Comparison of ENCODE assay signal across 8 cellular contexts in the genomic region with DNA sequence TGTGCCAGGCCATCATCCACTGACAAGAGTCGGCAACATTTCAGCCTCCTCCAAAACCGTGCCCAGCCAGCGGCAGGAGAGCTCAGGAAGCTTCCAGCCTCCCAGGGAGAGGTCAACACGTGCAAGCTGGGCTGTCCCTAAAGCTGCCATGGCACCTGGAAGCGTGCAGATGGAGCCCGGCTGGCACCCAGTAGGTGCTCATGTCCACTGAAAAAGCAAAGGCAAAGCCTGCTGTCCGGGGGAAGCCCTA. TPM values are rescaled to one million over a fixed set of nuclear protein-coding genes. Genes with fewer than 3 reads are reported as not detected.
DNase-seq lines count a peak whose midpoint lies in the region; ATAC-seq and TF ChIP-seq lines count a peak whose summit lies in the region.

No MANE protein-coding gene starts in this region.

- ATAC-seq in heart left ventricle (peak; percentile 9 to 36 (median 9)), HG03354 (IDR thresholded peaks at IDR 0.05; ENCODE audit: poor library complexity, severe bottlenecking, unreplicated experiment) (no peak)

- H3K4me2 ChIP-seq in GM23248 (ENCODE audit: unreplicated experiment), result peak overlapping the region; percentile 91
- H3K4me2 ChIP-seq in skeletal muscle satellite cell (ENCODE audit: low read length), result peak overlapping the region; percentile 93

- TF ChIP-seq CTCF in VCaP (conservative IDR thresholded peaks at IDR 0.05) (no peak), heart left ventricle (IDR thresholded peaks at IDR 0.05) (no peak)

- H3K27ac ChIP-seq in GM23248 (peak overlapping the region; percentile 74), VCaP (peak overlapping the region; percentile 97), heart left ventricle (peak overlapping the region; percentile 85 to 97 (median 92))

- TF ChIP-seq POLR2A in heart left ventricle (IDR thresholded peaks at IDR 0.05), result no peak

- no peaks in the 10 kb centered on the region for H3K9me3 ChIP-seq in GM23248 (ENCODE audit: low read depth)
- H3K9me3 ChIP-seq in heart left ventricle, result no peaks in the 10 kb centered on the region
- no peaks in the 10 kb centered on the region for H3K9me3 ChIP-seq in skeletal muscle satellite cell (replicated peaks; ENCODE audit: low read length)

- H3K79me2 ChIP-seq in GM23248 (ENCODE audit: insufficient read depth), result peaks cover 60% of the 10 kb centered on the region

- in situ Hi-C loops in GM23248 (cut with MboI), result no loop called here

- peak overlapping the region; percentile 86 for H3K9ac ChIP-seq in GM23248
- H3K9ac ChIP-seq in skeletal muscle satellite cell (ENCODE audit: low read depth, low read length), result peak overlapping the region; percentile 87

- WGBS in GM23248 (ENCODE audit: low coverage in 1 of 2, low lambda C conversion rate in 2 of 2, missing lambda C conversion rate in 2 of 2), 2 experiments, result 0 to 7% methylated on average over 7 of the region's 7 CpGs
- WGBS in heart left ventricle, 4 donors, result 0 to 21% (median 12%) methylated on average over 6 to 7 of the region's 7 CpGs

- H3K4me1 ChIP-seq in GM23248 (ENCODE audit: insufficient read depth) (peaks cover 27% of the 10 kb centered on the region), heart left ventricle (peaks cover 9 to 76% (median 53%) of the 10 kb centered on the region in 12 donors), skeletal muscle satellite cell (ENCODE audit: control insufficient read depth, insufficient read depth, low read length) (peaks cover 46% of the 10 kb centered on the region)

- intact Hi-C loops in heart left ventricle (cut with DNase I), result loop anchor here (2.0 to 10.0 kb wide), 12 partner anchors 29 to 317 kb away; a partner anchor contains a TSS

- H3K9me2 ChIP-seq in GM23248 (ENCODE audit: insufficient read depth), result no peaks in the 10 kb centered on the region

- H4K20me1 ChIP-seq in GM23248 (ENCODE audit: insufficient read depth), result no peaks in the 10 kb centered on the region

- H3K36me3 ChIP-seq in GM23248 (ENCODE audit: low read depth) (no peaks in the 10 kb centered on the region), heart left ventricle (peaks cover 0 to 5% (median 0%) of the 10 kb centered on the region in 9 donors), skeletal muscle satellite cell (ENCODE audit: insufficient read depth, low read length) (no peaks in the 10 kb centered on the region)

- DNase-seq in GM23248, result peak; percentile 53
- peak in 3 of 5 donors; percentile 53 to 76 (median 72) for DNase-seq in heart left ventricle
- no peak for DNase-seq in ecto neural progenitor cell (ENCODE audit: low spot score)
- DNase-seq in hippocampal formation (lab: John Stamatoyannopoulos, UW), result no peak
- no peak for DNase-seq in OCI-M2 (lab: John Stamatoyannopoulos, UW; ENCODE audit: unreplicated experiment)

- peak overlapping the region; percentile 79 for H3K4me3 ChIP-seq in GM23248
- peak overlapping the region; percentile 13 to 87 (median 68) for H3K4me3 ChIP-seq in heart left ventricle
- H3K4me3 ChIP-seq in skeletal muscle satellite cell (ENCODE audit: low read length), result peak overlapping the region; percentile 75

- peaks cover 20% of the 10 kb centered on the region for H3F3A ChIP-seq in GM23248 (ENCODE audit: insufficient read depth)

- 0 out of 2 replicates have a peak overlapping the region, but pooled peaks have one; percentile 30 for H2AFZ ChIP-seq in GM23248

- H3K27me3 ChIP-seq in GM23248 (replicated peaks; ENCODE audit: insufficient read depth), result no peaks in the 10 kb centered on the region
- no peaks in the 10 kb centered on the region for H3K27me3 ChIP-seq in heart left ventricle
- no peaks in the 10 kb centered on the region for H3K27me3 ChIP-seq in skeletal muscle satellite cell (ENCODE audit: control insufficient read depth, insufficient read depth, low read length)

RNA-seq across cellular contexts. Expression of a gene that starts 14.4 kb away (rescaled TPM):
- 0.32 and 0.76 TPM in 2 replicates for total RNA-seq in GM23248 (2014; rRNA removed; shearing (Covaris generic))
- polyA plus RNA-seq in GM23248 (2016; fragmentation: Nextera tagmentation; extraction: Ambion mirVana) (0.20 and 0.24 TPM in 2 replicates), heart left ventricle (under 1 TPM in 1 of 2 donors, not detected in 1; 0.15 TPM)
- not detected for total RNA-seq in heart left ventricle
- not detected in 2 replicates for total RNA-seq in skeletal muscle satellite cell (2012; rRNA removed)

Comparison
In these comparisons a context has a peak if more than half of its experiments do, and no peak if none do; other contexts are left out.
1. DNase-seq: peak in GM23248 (single experiment) and heart left ventricle (3 of 5); none in ecto neural progenitor cell (single experiment), hippocampal formation (0 of 2) and OCI-M2 (single experiment).
2. Peak in every context shown above with its lines, with median percentiles within 50 percentile points of each other: H3K27ac ChIP-seq and H3K4me3 ChIP-seq.